In genomic region chr5:154196955-154197652, GRCh38 we compare ENCODE assay signal across 8 cellular contexts. TPM values are rescaled to one million over a fixed set of nuclear protein-coding genes. Genes with fewer than 3 reads are reported as not detected.
DNase-seq lines count a peak whose midpoint lies in the region; ATAC-seq and TF ChIP-seq lines count a peak whose summit lies in the region.

No MANE protein-coding gene starts in this region.

- no peaks in the 10 kb centered on the region for H3K27me3 Mint-ChIP-seq in activated T-cell treated with anti-CD3 and anti-CD28 coated beads, Interleukin-2, amount 50 U/mL, for 4 hours (ENCODE audit: low read depth)
- no peaks in the 10 kb centered on the region for H3K27me3 Mint-ChIP-seq in chondrocyte (ENCODE audit: low read depth)

- no peak for ATAC-seq in activated T-cell treated with anti-CD3 and anti-CD28 coated beads, Interleukin-2, amount 50 U/mL, for 4 hours

- no peak for DNase-seq in activated T-cell treated with anti-CD3 and anti-CD28 coated beads, Interleukin-2, amount 50 U/mL, for 4 hours
- DNase-seq in activated T-cell treated with anti-CD3 and anti-CD28 coated beads for 4 hours, result no peak
- DNase-seq in NCI-H2227 treated with DMSO at 0.1 percent for 48 hours (lab: John Stamatoyannopoulos, UW), result peak; percentile 30
- DNase-seq in chondrocyte (ENCODE audit: low spot score), result no peak
- DNase-seq in myocyte (ENCODE audit: low read depth), result peak; percentile 44
- DNase-seq in HK-2 (ENCODE audit: unreplicated experiment), result no peak
- DNase-seq in retina, result no peak
- no peak for DNase-seq in H7

- no peak overlapping the region for H3K4me3 ChIP-seq in H7 (ENCODE audit: insufficient read depth, low read depth, low read length)

- peaks cover 1% of the 10 kb centered on the region; the same call in 1 of the 2 replicates for H3K36me3 ChIP-seq in H7 (replicated peaks; ENCODE audit: control insufficient read depth, insufficient read depth, low read length)

- H3K4me3 Mint-ChIP-seq in activated T-cell treated with anti-CD3 and anti-CD28 coated beads, Interleukin-2, amount 50 U/mL, for 4 hours, result peak overlapping the region; percentile 4
- H3K4me3 Mint-ChIP-seq in chondrocyte (ENCODE audit: unreplicated experiment), result no peak overlapping the region

- peaks cover 73% of the 10 kb centered on the region for H3K4me1 Mint-ChIP-seq in activated T-cell treated with anti-CD3 and anti-CD28 coated beads, Interleukin-2, amount 50 U/mL, for 4 hours (ENCODE audit: low read depth)
- H3K4me1 Mint-ChIP-seq in chondrocyte (ENCODE audit: low read depth), result peaks cover 91% of the 10 kb centered on the region

- H3K27ac Mint-ChIP-seq in chondrocyte (ENCODE audit: unreplicated experiment), result peak overlapping the region; percentile 84

- TF ChIP-seq CTCF in chondrocyte (IDR thresholded peaks at IDR 0.05), result peak; percentile 70

- no peaks in the 10 kb centered on the region for H3K9me3 Mint-ChIP-seq in activated T-cell treated with anti-CD3 and anti-CD28 coated beads, Interleukin-2, amount 50 U/mL, for 4 hours
- no peaks in the 10 kb centered on the region for H3K9me3 Mint-ChIP-seq in chondrocyte (ENCODE audit: low read depth)

- peaks cover 34% of the 10 kb centered on the region for H3K36me3 Mint-ChIP-seq in activated T-cell treated with anti-CD3 and anti-CD28 coated beads, Interleukin-2, amount 50 U/mL, for 4 hours (ENCODE audit: insufficient read depth)
- peaks cover 11% of the 10 kb centered on the region for H3K36me3 Mint-ChIP-seq in chondrocyte (ENCODE audit: low read depth)

- H3K27me3 ChIP-seq in H7 (ENCODE audit: control insufficient read depth, insufficient read depth, low read length), result no peaks in the 10 kb centered on the region

RNA-seq across cellular contexts. Expression of gene GALNT10, which starts 6.6 kb away (rescaled TPM):
- 10 to 100 TPM; 26.8 to 34.8 (median 34.6) TPM for total RNA-seq in activated T-cell treated with anti-CD3 and anti-CD28 coated beads, Interleukin-2, amount 50 U/mL, for 4 hours
- total RNA-seq in chondrocyte, result 155 to 220 TPM (median 157 TPM) in 3 replicates
- 18.6 and 24.9 TPM in 2 replicates for total RNA-seq in myocyte
- polyA plus RNA-seq in myocyte (2012), result 114 TPM
- 13.8 and 16.3 TPM in 2 replicates for total RNA-seq in H7 (2014; rRNA removed; shearing (Covaris generic))

Comparison
In these comparisons a context has a peak if more than half of its experiments do, and no peak if none do; other contexts are left out.
1. DNase-seq: peak in NCI-H2227 treated with DMSO at 0.1 percent for 48 hours (single experiment) and myocyte (single experiment); none in activated T-cell treated with anti-CD3 and anti-CD28 coated beads, Interleukin-2, amount 50 U/mL, for 4 hours (single experiment), activated T-cell treated with anti-CD3 and anti-CD28 coated beads for 4 hours (single experiment), chondrocyte (single experiment), HK-2 (single experiment), retina (single experiment) and H7 (single experiment).